In genomic region chr1:116737020-116737854, GRCh38 we compare ENCODE assay signal across 8 cellular contexts. TPM values are rescaled to one million over a fixed set of nuclear protein-coding genes. Genes with fewer than 3 reads are reported as not detected.
A peak's percentile ranks its signal among the peaks of the same experiment; 100 is the strongest.
DNase-seq lines count a peak whose midpoint lies in the region; ATAC-seq and TF ChIP-seq lines count a peak whose summit lies in the region.

No MANE protein-coding gene starts in this region.

- no peak overlapping the region for H3T11ph ChIP-seq in H9 (ENCODE audit: low read length)

- no peak overlapping the region for H2BK5ac ChIP-seq in H9 (ENCODE audit: insufficient read length, low read length)

- in situ Hi-C loops in astrocyte of the cerebellum (cut with HindIII; ENCODE audit: low sequenced_read_pairs): loop anchor here (25.0 kb wide), 1 partner anchor 325 kb away; the partner anchor contains the start of gene TTF2

- H3K4ac ChIP-seq in H9 (ENCODE audit: low read depth, low read length): no peak overlapping the region

- H3K79me1 ChIP-seq in H9 (ENCODE audit: insufficient read depth, low read depth, low read length, poor library complexity, severe bottlenecking): no peaks in the 10 kb centered on the region

- WGBS in H9 (ENCODE audit: extremely low coverage, insufficient read length, low lambda C conversion rate): no CpG with 5 or more reads among the region's 8 CpGs

- H3K4me3 ChIP-seq in astrocyte of the cerebellum (ENCODE audit: low read depth, low read length): no peak overlapping the region

- no peaks in the 10 kb centered on the region for H3K27me3 ChIP-seq in H9 (ENCODE audit: insufficient read depth, low read length)

- no peak for ATAC-seq in GM21367 (IDR thresholded peaks at IDR 0.05; ENCODE audit: unreplicated experiment)

- peak; percentile 90 for TF ChIP-seq CTCF in H9 (conservative IDR thresholded peaks at IDR 0.05)
- TF ChIP-seq CTCF in astrocyte of the cerebellum (IDR thresholded peaks at IDR 0.05; ENCODE audit: low read depth, low read length, missing control alignments): peak; percentile 92

- H3K27ac Mint-ChIP-seq in H9: no peak overlapping the region

- no peak overlapping the region for H3K4me2 ChIP-seq in H9 (ENCODE audit: insufficient read depth, insufficient read length, low read length)

- no peaks in the 10 kb centered on the region for H3K4me1 ChIP-seq in H9 (ENCODE audit: insufficient read depth, low read length)

- H4K91ac ChIP-seq in H9 (ENCODE audit: insufficient read length, low read depth, low read length): no peak overlapping the region

- H3K23ac ChIP-seq in H9 (ENCODE audit: insufficient read length, low read depth, low read length): no peak overlapping the region

- DNase-seq in ELF-1 (ENCODE audit: low read depth, low spot score) (peak; percentile 72), H9 (peak; percentile 60), NCI-H1105 (lab: John Stamatoyannopoulos, UW) (peak; percentile 19), T1000 (lab: John Stamatoyannopoulos, UW) (peak; percentile 15), astrocyte of the cerebellum (ENCODE audit: low read depth) (peak; percentile 52), iPS-NIHi11 (ENCODE audit: low spot score) (peak; percentile 84)
- DNase-seq in stimulated activated CD4-positive, alpha-beta T cell treated with anti-CD3 and anti-CD28 coated beads, Interleukin-12 subunit alpha, Interleukin-12 subunit beta, amount 100 ng/mL, for 48 hours (ENCODE audit: low read depth in 2 of 3, low spot score in 1 of 3): peak in 2 of 3 donors; percentile 63 to 64

- H3K9me3 ChIP-seq in H9 (ENCODE audit: control insufficient read depth, low read depth, low read length): peaks cover under 1% of the 10 kb centered on the region

- H4K8ac ChIP-seq in H9 (replicated peaks; ENCODE audit: insufficient read length, low read depth, low read length): no peak overlapping the region

- no peak overlapping the region; a peak in 1 of 5 replicates for H3K4me3 Mint-ChIP-seq in H9

- H3K9me3 Mint-ChIP-seq in H9: peaks cover 4 to 7% of the 10 kb centered on the region in 2 experiments; a peak in 4 of 5 replicates

- H2BK20ac ChIP-seq in H9 (ENCODE audit: low read depth, low read length, poor library complexity, severe bottlenecking): no peak overlapping the region

- no peak overlapping the region for H2AK5ac ChIP-seq in H9 (ENCODE audit: insufficient read length, low read length)

- no peaks in the 10 kb centered on the region; a peak in 1 of 4 replicates for H3K4me1 Mint-ChIP-seq in H9

- H2AFZ ChIP-seq in H9 (ENCODE audit: low read length): no peak overlapping the region

- H2BK12ac ChIP-seq in H9 (ENCODE audit: insufficient read length, low read depth, low read length): no peak overlapping the region

- H4K20me1 ChIP-seq in H9 (ENCODE audit: control insufficient read depth, insufficient read depth, insufficient read length): no peaks in the 10 kb centered on the region

- H3K14ac ChIP-seq in H9 (ENCODE audit: insufficient read depth, low read length): no peak overlapping the region

- no peaks in the 10 kb centered on the region for H3K23me2 ChIP-seq in H9 (ENCODE audit: insufficient read length, low read depth, low read length, poor library complexity, severe bottlenecking)

- peaks cover 3% of the 10 kb centered on the region for H3K27me3 Mint-ChIP-seq in H9 (ENCODE audit: low read depth)

- no peak overlapping the region for H3K27ac ChIP-seq in H9 (ENCODE audit: insufficient read length, low read depth, low read length)

- no peak overlapping the region for H3K9ac ChIP-seq in H9 (ENCODE audit: extremely low read depth, insufficient read length, low read length)

- H3K56ac ChIP-seq in H9 (ENCODE audit: insufficient read length, low read depth, low read length): no peak overlapping the region

- H3K79me2 ChIP-seq in H9 (ENCODE audit: insufficient read depth, low read length): no peaks in the 10 kb centered on the region

- H3K36me3 Mint-ChIP-seq in H9 (ENCODE audit: insufficient read depth in 1 of 3, low read depth in 3 of 3): peaks cover 0 to 8% (median 0%) of the 10 kb centered on the region in 3 experiments; a peak in 3 of 7 replicates

- H2BK15ac ChIP-seq in H9 (ENCODE audit: low read depth, low read length): no peak overlapping the region

- no peak overlapping the region for H3K18ac ChIP-seq in H9 (ENCODE audit: insufficient read length, low read depth, low read length)

- H2BK120ac ChIP-seq in H9 (ENCODE audit: low read depth, low read length, poor library complexity, severe bottlenecking): no peak overlapping the region

- H4K5ac ChIP-seq in H9 (ENCODE audit: insufficient read length, low read depth, low read length): no peak overlapping the region

RNA-seq across cellular contexts. Expression of gene CD2, which starts 17.0 kb away (rescaled TPM):
- not detected in 2 replicates for total RNA-seq in H9 (2021)

Comparison
In these comparisons a context has a peak if more than half of its experiments do, and no peak if none do; other contexts are left out.
1. DNase-seq: peak in every context shown above with its lines; median percentile 84 in iPS-NIHi11; 72 in ELF-1; 64 in stimulated activated CD4-positive, alpha-beta T cell treated with anti-CD3 and anti-CD28 coated beads, Interleukin-12 subunit alpha, Interleukin-12 subunit beta, amount 100 ng/mL, for 48 hours; 60 in H9; 52 in astrocyte of the cerebellum; 19 in NCI-H1105; 15 in T1000.